Comparison of ENCODE assay signal across 1 cellular context in genomic region chr9:104968025-104968982, GRCh38.
TF ChIP-seq lines count a peak whose summit lies in the region.

No MANE protein-coding gene starts in this region.

TF ChIP-seq in HepG2, 621 proteins besides CTCF, POLR2A, EP300 and RAD21 (continued from another document and continues in another):
- no peak for TF ChIP-seq HMGXB3 (CRISPR knock-in tag; IDR thresholded peaks at IDR 0.05; ENCODE audit: borderline replicate concordance)
- TF ChIP-seq ZKSCAN1 (IDR thresholded peaks at IDR 0.05; ENCODE audit: low read length), result no peak
- TF ChIP-seq NFE2L2 (IDR thresholded peaks at IDR 0.05; ENCODE audit: low read length), result no peak
- TF ChIP-seq TEAD2 (CRISPR knock-in tag; IDR thresholded peaks at IDR 0.05), result no peak
- TF ChIP-seq TFE3 (CRISPR knock-in tag; IDR thresholded peaks at IDR 0.05), result no peak
- TF ChIP-seq STAT5B (CRISPR knock-in tag; IDR thresholded peaks at IDR 0.05), result no peak
- no peak; the same call in 1 of the 2 replicates for TF ChIP-seq ZNF543 (CRISPR knock-in tag; IDR thresholded peaks at IDR 0.05)
- no peak for TF ChIP-seq ZSCAN9 (CRISPR knock-in tag; IDR thresholded peaks at IDR 0.05; ENCODE audit: borderline replicate concordance)
- TF ChIP-seq ZNF740 (CRISPR knock-in tag; IDR thresholded peaks at IDR 0.05), result no peak
- no peak for TF ChIP-seq ZNF878 (CRISPR knock-in tag; IDR thresholded peaks at IDR 0.05)
- peak; percentile 62 for TF ChIP-seq MEF2D (CRISPR knock-in tag; IDR thresholded peaks at IDR 0.05)
- TF ChIP-seq ZNF816 (CRISPR knock-in tag; IDR thresholded peaks at IDR 0.05; ENCODE audit: borderline replicate concordance), result no peak
- TF ChIP-seq DPF2 (CRISPR knock-in tag; IDR thresholded peaks at IDR 0.05; ENCODE audit: borderline replicate concordance, low read depth), result no peak
- no peak for TF ChIP-seq REL (CRISPR knock-in tag; conservative IDR thresholded peaks at IDR 0.05)
- TF ChIP-seq RAD51 (IDR thresholded peaks at IDR 0.05; ENCODE audit: borderline replicate concordance), result no peak
- TF ChIP-seq JUN (CRISPR knock-in tag; IDR thresholded peaks at IDR 0.05), result no peak
- TF ChIP-seq ZNF773 (CRISPR knock-in tag; IDR thresholded peaks at IDR 0.05; ENCODE audit: borderline replicate concordance), result no peak
- TF ChIP-seq CC2D1A (CRISPR knock-in tag; IDR thresholded peaks at IDR 0.05), result no peak
- TF ChIP-seq NPAS2 (CRISPR knock-in tag; IDR thresholded peaks at IDR 0.05; ENCODE audit: borderline replicate concordance), result no peak
- TF ChIP-seq ZNF230 (CRISPR knock-in tag; IDR thresholded peaks at IDR 0.05), result no peak
- no peak for TF ChIP-seq ZBTB4 (CRISPR knock-in tag; IDR thresholded peaks at IDR 0.05; ENCODE audit: borderline replicate concordance)
- no peak for TF ChIP-seq TFAP4 (IDR thresholded peaks at IDR 0.05; ENCODE audit: borderline replicate concordance, low read depth)
- TF ChIP-seq ZNF280B (CRISPR knock-in tag; IDR thresholded peaks at IDR 0.05; ENCODE audit: borderline replicate concordance), result 0 out of 2 replicates have a peak, but pooled peaks have one; percentile 22
- peak; percentile 31 for TF ChIP-seq HNRNPLL (IDR thresholded peaks at IDR 0.05; ENCODE audit: low read depth, low read length, poor library complexity, severe bottlenecking)
- no peak; the same call in 1 of the 2 replicates for TF ChIP-seq ZNF607 (CRISPR knock-in tag; IDR thresholded peaks at IDR 0.05; ENCODE audit: borderline replicate concordance)
- no peak for TF ChIP-seq MTF1 (CRISPR knock-in tag; IDR thresholded peaks at IDR 0.05)
- no peak for TF ChIP-seq NR2F1 (CRISPR knock-in tag; IDR thresholded peaks at IDR 0.05)
- no peak for TF ChIP-seq NRL (CRISPR knock-in tag; IDR thresholded peaks at IDR 0.05; ENCODE audit: borderline replicate concordance)
- no peak for TF ChIP-seq SNAPC4 (CRISPR knock-in tag; IDR thresholded peaks at IDR 0.05)
- no peak for TF ChIP-seq ZNF567 (CRISPR knock-in tag; IDR thresholded peaks at IDR 0.05; ENCODE audit: borderline replicate concordance)
- TF ChIP-seq SRSF4 (IDR thresholded peaks at IDR 0.05; ENCODE audit: low read depth, low read length, poor library complexity, severe bottlenecking), result no peak
- no peak for TF ChIP-seq HINFP (CRISPR knock-in tag; IDR thresholded peaks at IDR 0.05; ENCODE audit: low read depth)
- TF ChIP-seq ATRX (CRISPR knock-in tag; IDR thresholded peaks at IDR 0.05; ENCODE audit: borderline replicate concordance), result no peak
- no peak for TF ChIP-seq ZBTB2 (CRISPR knock-in tag; IDR thresholded peaks at IDR 0.05; ENCODE audit: low read depth)
